In genomic region chr5:114152656-114153360, GRCh38 we compare ENCODE assay signal across 1 cellular context.
A peak's percentile ranks its signal among the peaks of the same experiment; 100 is the strongest.
TF ChIP-seq lines count a peak whose summit lies in the region.

No MANE protein-coding gene starts in this region.

TF ChIP-seq in HepG2, 621 proteins besides CTCF, POLR2A, EP300 and RAD21:
- TF ChIP-seq, protein P1, sequence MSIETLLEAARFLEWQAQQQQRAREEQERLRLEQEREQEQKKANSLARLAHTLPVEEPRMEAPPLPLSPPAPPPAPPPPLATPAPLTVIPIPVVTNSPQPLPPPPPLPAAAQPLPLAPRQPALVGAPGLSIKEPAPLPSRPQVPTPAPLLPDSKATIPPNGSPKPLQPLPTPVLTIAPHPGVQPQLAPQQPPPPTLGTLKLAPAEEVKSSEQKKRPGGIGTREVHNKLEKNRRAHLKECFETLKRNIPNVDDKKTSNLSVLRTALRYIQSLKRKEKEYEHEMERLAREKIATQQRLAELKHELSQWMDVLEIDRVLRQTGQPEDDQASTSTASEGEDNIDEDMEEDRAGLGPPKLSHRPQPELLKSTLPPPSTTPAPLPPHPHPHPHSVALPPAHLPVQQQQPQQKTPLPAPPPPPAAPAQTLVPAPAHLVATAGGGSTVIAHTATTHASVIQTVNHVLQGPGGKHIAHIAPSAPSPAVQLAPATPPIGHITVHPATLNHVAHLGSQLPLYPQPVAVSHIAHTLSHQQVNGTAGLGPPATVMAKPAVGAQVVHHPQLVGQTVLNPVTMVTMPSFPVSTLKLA (IDR thresholded peaks at IDR 0.05): peak; percentile 91
- no peak for TF ChIP-seq POGZ (CRISPR knock-in tag; IDR thresholded peaks at IDR 0.05)
TF ChIP-seq in HepG2: peak in this region for 1.
